In genomic region chr2:173962583-173963110, GRCh38 we compare ENCODE assay signal across 8 cellular contexts. TPM values are rescaled to one million over a fixed set of nuclear protein-coding genes. Genes with fewer than 3 reads are reported as not detected.
DNase-seq lines count a peak whose midpoint lies in the region; ATAC-seq and TF ChIP-seq lines count a peak whose summit lies in the region.

No MANE protein-coding gene starts in this region.

- TF ChIP-seq POLR2A in transverse colon (IDR thresholded peaks at IDR 0.05), result no peak

- H3K27me3 Mint-ChIP-seq in activated naive CD8-positive, alpha-beta T cell, result no peaks in the 10 kb centered on the region

- peak overlapping the region; percentile 94 for H3K4me3 Mint-ChIP-seq in activated naive CD8-positive, alpha-beta T cell

- H3K36me3 ChIP-seq in heart right ventricle, result peaks cover 0 to 26% (median 6%) of the 10 kb centered on the region in 9 donors
- H3K36me3 ChIP-seq in transverse colon, result no peaks in the 10 kb centered on the region

- H3K4me1 ChIP-seq in heart right ventricle (peaks cover 3 to 66% (median 47%) of the 10 kb centered on the region in 9 donors), transverse colon (peaks cover 17 to 68% (median 46%) of the 10 kb centered on the region in 4 donors)

- peak overlapping the region; percentile 43 to 100 (median 96) for H3K4me3 ChIP-seq in heart right ventricle
- peak overlapping the region; percentile 46 to 99 (median 82) for H3K4me3 ChIP-seq in transverse colon

- H3K27me3 ChIP-seq in heart right ventricle (no peaks in the 10 kb centered on the region), layer of hippocampus (ENCODE audit: control insufficient read depth, insufficient read depth, low read length) (no peaks in the 10 kb centered on the region), transverse colon (no peaks in the 10 kb centered on the region)

- no peak for TF ChIP-seq EP300 in transverse colon (IDR thresholded peaks at IDR 0.05; ENCODE audit: low read depth)

- peak overlapping the region in 9 of 10 donors; percentile 15 to 100 (median 100) for H3K27ac ChIP-seq in heart right ventricle
- peak overlapping the region; percentile 93 for H3K27ac ChIP-seq in layer of hippocampus (ENCODE audit: low read depth, low read length)
- peak overlapping the region; percentile 97 to 100 (median 98) for H3K27ac ChIP-seq in transverse colon

- in situ Hi-C loops in transverse colon (cut with MboI; ENCODE audit: low pct_ligation_motif_present in 1 of 4, low pct_unique_long_range_greater_than_20kb in 1 of 4, low sequenced_read_pairs in 3 of 4), result no loop called here

- H3K36me3 Mint-ChIP-seq in activated naive CD8-positive, alpha-beta T cell, result peaks cover 17% of the 10 kb centered on the region

- H3K9me3 ChIP-seq in heart right ventricle (peaks cover 0 to 12% (median 0%) of the 10 kb centered on the region in 11 donors), transverse colon (no peaks in the 10 kb centered on the region)

- ATAC-seq in heart right ventricle, result no peak
- no peak for ATAC-seq in left ventricle myocardium superior
- no peak for ATAC-seq in GM18867 (IDR thresholded peaks at IDR 0.05; ENCODE audit: unreplicated experiment)
- no peak for ATAC-seq in GM19397 (IDR thresholded peaks at IDR 0.05; ENCODE audit: unreplicated experiment)

- peak overlapping the region; percentile 99 for H3K27ac Mint-ChIP-seq in activated naive CD8-positive, alpha-beta T cell

- 17 to 25% methylated on average over 4 of the region's 4 CpGs for WGBS in heart right ventricle, 2 donors
- 3 to 10% methylated on average over 4 of the region's 4 CpGs for WGBS in transverse colon (ENCODE audit: low coverage in 1 of 2), 2 donors

- TF ChIP-seq CTCF in heart right ventricle (IDR thresholded peaks at IDR 0.05) (no peak), transverse colon (IDR thresholded peaks at IDR 0.05) (no peak)

- no peaks in the 10 kb centered on the region for H3K9me3 Mint-ChIP-seq in activated naive CD8-positive, alpha-beta T cell (ENCODE audit: low read depth)

- peaks cover 60% of the 10 kb centered on the region for H3K4me1 Mint-ChIP-seq in activated naive CD8-positive, alpha-beta T cell (ENCODE audit: low read depth)

- DNase-seq in heart right ventricle, result no peak
- DNase-seq in left ventricle myocardium superior, result no peak
- no peak for DNase-seq in transverse colon
- no peak for DNase-seq in AG08396 (ENCODE audit: low spot score)

- intact Hi-C loops in heart right ventricle (cut with DNase I) (loop anchor here in 5 of 10 donors (1.0 to 10.0 kb wide), 5 partner anchors 58 to 208 kb away; no protein-coding TSS in a partner anchor), left ventricle myocardium superior (cut with micrococcal nuclease) (no loop called here), transverse colon (cut with DNase I; ENCODE audit: low total_unique reads) (no loop called here)

RNA-seq across cellular contexts. Expression of gene SP3, which starts 2.5 kb away (rescaled TPM):
- total RNA-seq in heart right ventricle, result 10 to 100 TPM; 36.4 to 45.7 (median 41.0) TPM
- 10 to 100 TPM in 1 of 2 donors, 1 to 10 TPM in 1; 8.6 to 11.6 TPM for polyA plus RNA-seq in heart right ventricle
- 36.7 TPM for total RNA-seq in left ventricle myocardium superior
- total RNA-seq in transverse colon, result 100 to 1,000 TPM in 1 of 4 donors, 10 to 100 TPM in 3; 41.9 to 101 (median 81.6) TPM
